Comparison of ENCODE assay signal across 11 cellular contexts in genomic region chr19:29259153-29259552, GRCh38. TPM values are rescaled to one million over a fixed set of nuclear protein-coding genes. Genes with fewer than 3 reads are reported as not detected.
A peak's percentile ranks its signal among the peaks of the same experiment; 100 is the strongest.
DNase-seq lines count a peak whose midpoint lies in the region; ATAC-seq and TF ChIP-seq lines count a peak whose summit lies in the region.
"Had no signal": no experiment of that assay in that cellular context is flagged by ENCODE, and none has a peak within 500 bp of the region (broad histone marks: within the 10 kb centered on the region; RNA-seq: fewer than 3 reads in every experiment).

No MANE protein-coding gene starts in this region.

- TF ChIP-seq CTCF in HCT116 (IDR thresholded peaks at IDR 0.05 in 2 of 3, conservative IDR thresholded peaks at IDR 0.05 in 1 of 3; ENCODE audit: borderline replicate concordance in 1 of 3, insufficient read depth in 1 of 3, low read depth in 2 of 3, low read length in 2 of 3) = peak in 2 of 3 experiments; percentile 38 to 54; a peak in 4 of 6 replicates
- no peak for TF ChIP-seq CTCF in RWPE2 (IDR thresholded peaks at IDR 0.05; ENCODE audit: poor library complexity, severe bottlenecking)
- peak; percentile 14 for TF ChIP-seq CTCF in hepatocyte (IDR thresholded peaks at IDR 0.05; ENCODE audit: poor library complexity)

- peak; percentile 63 for ATAC-seq in HCT116
- ATAC-seq in RWPE2 (ENCODE audit: low read depth) = 0 out of 3 replicates have a peak, but pooled peaks have one; percentile 21
- no peak for ATAC-seq in HG02884 (IDR thresholded peaks at IDR 0.05; ENCODE audit: unreplicated experiment)
- ATAC-seq in GM18498 (IDR thresholded peaks at IDR 0.05; ENCODE audit: unreplicated experiment) = no peak

- 82% methylated on average over 3 of the region's 3 CpGs for WGBS in hepatocyte (ENCODE audit: low lambda C conversion rate, missing lambda C conversion rate)

- H3K4me3 ChIP-seq in HCT116 (replicated peaks in 1 of 2; ENCODE audit: low read depth in 1 of 2, low read length in 2 of 2) (no peak overlapping the region), RWPE2 (ENCODE audit: severe bottlenecking) (no peak overlapping the region), hepatocyte (no peak overlapping the region)

- DNase-seq in Caki2 (ENCODE audit: low read depth) (peak; percentile 19), HCT116 (ENCODE audit: low read depth, low spot score) (no peak), RWPE2 (ENCODE audit: low spot score) (no peak), hepatocyte (ENCODE audit: low spot score) (no peak), NCI-H187 (lab: John Stamatoyannopoulos, UW) (no peak), DMS79 treated with DMSO at 0.1 percent for 48 hours (lab: John Stamatoyannopoulos, UW) (no peak)
- DNase-seq: hypothalamus; NK-92 treated with Interleukin-12 subunit alpha and Interleukin-12 subunit beta, amount 100 ng/mL, for 24 hours; stimulated activated CD4-positive, alpha-beta T cell treated with anti-CD3 and anti-CD28 coated beads, Interleukin-15, amount 100 ng/mL, for 24 hours had no signal

- TF ChIP-seq POLR2A in HCT116 (IDR thresholded peaks at IDR 0.05; ENCODE audit: borderline replicate concordance, extremely low read depth, insufficient read depth, insufficient read length) = no peak

- no peak overlapping the region for H2AFZ ChIP-seq in HCT116 (ENCODE audit: low read depth, low read length, poor library complexity, severe bottlenecking)
- H2AFZ ChIP-seq in hepatocyte = no peak overlapping the region

- no peaks in the 10 kb centered on the region; a peak in 1 of 4 replicates for H3K9me3 ChIP-seq in HCT116 (ENCODE audit: control insufficient read depth in 1 of 2, insufficient read depth in 1 of 2, low read depth in 1 of 2, low read length in 2 of 2)
- no peaks in the 10 kb centered on the region for H3K9me3 ChIP-seq in RWPE2 (ENCODE audit: severe bottlenecking)
- no peaks in the 10 kb centered on the region for H3K9me3 ChIP-seq in hepatocyte (ENCODE audit: low read depth)

- intact Hi-C loops in HCT116 (cut with micrococcal nuclease) = loop anchor here (10.0 kb wide), 1 partner anchor 514 kb away; no protein-coding TSS in a partner anchor

- H3K36me3 ChIP-seq in HCT116 (ENCODE audit: control insufficient read depth in 1 of 2, insufficient read depth in 2 of 2, low read length in 2 of 2) = no peaks in the 10 kb centered on the region
- no peaks in the 10 kb centered on the region for H3K36me3 ChIP-seq in RWPE2 (ENCODE audit: low read depth)
- H3K36me3 ChIP-seq in hepatocyte (replicated peaks; ENCODE audit: insufficient read depth, low read depth) = no peaks in the 10 kb centered on the region

- CTCF ChIA-PET in HCT116 (lab: Charles Lee) = interaction anchor here (1.0 to 1.4 kb wide), 3 partner anchors 10 to 219 kb away, joined by 4 read pairs; no protein-coding TSS in a partner anchor

- no peaks in the 10 kb centered on the region for H3K4me1 ChIP-seq in HCT116 (ENCODE audit: control insufficient read depth in 1 of 2, insufficient read depth in 2 of 2, low read length in 2 of 2)
- H3K4me1 ChIP-seq in RWPE2 (ENCODE audit: insufficient read depth, poor library complexity, severe bottlenecking) = no peaks in the 10 kb centered on the region
- H3K4me1 ChIP-seq in hepatocyte (ENCODE audit: insufficient read depth) = no peaks in the 10 kb centered on the region

- H3K9ac ChIP-seq in HCT116 (ENCODE audit: low read length) = no peak overlapping the region

- POLR2A ChIA-PET in HCT116 (lab: Charles Lee) = no interaction called here

- no TSS peak for BruUV-seq in HCT116 (replicated peaks; lab: Mats Ljungman, UMichigan)

- H3K79me2 ChIP-seq in HCT116 (ENCODE audit: insufficient read depth, low read length) (no peaks in the 10 kb centered on the region), hepatocyte (no peaks in the 10 kb centered on the region)

- H3K27ac ChIP-seq in HCT116 (ENCODE audit: low read depth, low read length) (no peak overlapping the region), RWPE2 (ENCODE audit: poor library complexity, severe bottlenecking) (no peak overlapping the region), hepatocyte (no peak overlapping the region)

- H3K9me2 ChIP-seq in HCT116 (ENCODE audit: insufficient read depth) (no peaks in the 10 kb centered on the region), hepatocyte (replicated peaks; ENCODE audit: insufficient read depth) (no peaks in the 10 kb centered on the region)

- 0 out of 2 replicates have a peak, but pooled peaks have one; percentile 29 for TF ChIP-seq RAD21 in HCT116 (IDR thresholded peaks at IDR 0.05; ENCODE audit: low read depth)

- RAD21 ChIA-PET in HCT116 (lab: Charles Lee; ENCODE audit: low non-redundant PET in 1 of 2, low total read pairs in 2 of 2, uncharacterized antibody in 2 of 2, unreplicated experiment in 2 of 2) = no interaction called here

- H3K27me3 ChIP-seq in HCT116 (ENCODE audit: insufficient read depth, low read length) (no peaks in the 10 kb centered on the region), RWPE2 (ENCODE audit: insufficient read depth, poor library complexity, severe bottlenecking) (no peaks in the 10 kb centered on the region), hepatocyte (no peaks in the 10 kb centered on the region)

- H3K4me2 ChIP-seq in HCT116 (ENCODE audit: low read length) = no peak overlapping the region
- no peak overlapping the region for H3K4me2 ChIP-seq in hepatocyte

- in situ Hi-C loops in Caki2 (cut with HindIII; ENCODE audit: low pct_unique_long_range_greater_than_20kb, low sequenced_read_pairs) = no loop called here

- H4K20me1 ChIP-seq in HCT116 (ENCODE audit: insufficient read depth) (no peaks in the 10 kb centered on the region), hepatocyte (ENCODE audit: insufficient read depth, poor library complexity, severe bottlenecking) (no peaks in the 10 kb centered on the region)

TF ChIP-seq in HCT116, 20 proteins besides CTCF, POLR2A, EP300 and RAD21 (continues in another document):
- TF ChIP-seq ZBTB33 (IDR thresholded peaks at IDR 0.05; ENCODE audit: extremely low read depth, insufficient replicate concordance, low read length) (no peak), SP1 (IDR thresholded peaks at IDR 0.05; ENCODE audit: low read depth) (no peak), CEBPB (IDR thresholded peaks at IDR 0.05; ENCODE audit: low read depth) (no peak), EGR1 (IDR thresholded peaks at IDR 0.05; ENCODE audit: low read depth) (no peak), EZH2 (IDR thresholded peaks at IDR 0.05) (no peak), ELF1 (IDR thresholded peaks at IDR 0.05; ENCODE audit: borderline replicate concordance, low read depth) (no peak), FOSL1 (IDR thresholded peaks at IDR 0.05; ENCODE audit: low read depth) (no peak), REST (IDR thresholded peaks at IDR 0.05; ENCODE audit: low read depth) (no peak), CBX3 (IDR thresholded peaks at IDR 0.05; ENCODE audit: low read depth) (no peak), ATF3 (IDR thresholded peaks at IDR 0.05) (no peak), SRF (IDR thresholded peaks at IDR 0.05; ENCODE audit: low read depth) (no peak), POLR2AphosphoS5 (IDR thresholded peaks at IDR 0.05; ENCODE audit: low read depth, low read length) (no peak), JUND (IDR thresholded peaks at IDR 0.05) (no peak)

RNA-seq across cellular contexts. Expression of gene UQCRFS1, which starts 46.2 kb away (rescaled TPM):
- total RNA-seq in Caki2 (2014; rRNA removed; shearing (Covaris generic); ENCODE audit: low replicate concordance) = 44.3 and 50.6 TPM in 2 replicates
- total RNA-seq in HCT116 (2021; ENCODE audit: unreplicated experiment) = 45.8 TPM
- 34.6 and 42.5 TPM in 2 replicates for polyA plus RNA-seq in HCT116 (2012)
- total RNA-seq in hepatocyte = 43.5 and 45.0 TPM in 2 replicates
- 73.3 and 79.0 TPM in 2 replicates for polyA plus RNA-seq in hepatocyte

Comparison
In these comparisons a context has a peak if more than half of its experiments do, and no peak if none do; other contexts are left out.
1. ATAC-seq: peak in HCT116 (single experiment) and RWPE2 (single experiment); none in HG02884 (single experiment) and GM18498 (single experiment).